17 cellular contexts compared by ENCODE assay signal in genomic region chr10:21808525-21808924, GRCh38.
DNase-seq lines count a peak whose midpoint lies in the region; ATAC-seq, FAIRE-seq and TF ChIP-seq lines count a peak whose summit lies in the region.
"Had no signal": no experiment of that assay in that cellular context is flagged by ENCODE, and none has a peak within 500 bp of the region (broad histone marks: within the 10 kb centered on the region; RNA-seq: fewer than 3 reads in every experiment).

No MANE protein-coding gene starts in this region.

- no peak overlapping the region for H2AK5ac ChIP-seq in mesendoderm (ENCODE audit: low read length)

- H2BK5ac ChIP-seq in mesendoderm (ENCODE audit: low read length) = no peak overlapping the region

- no peak overlapping the region for H4K5ac ChIP-seq in mesendoderm (ENCODE audit: low read length)

- no peak overlapping the region for H2BK120ac ChIP-seq in mesendoderm (ENCODE audit: low read depth, low read length)

- no peaks in the 10 kb centered on the region for H3K79me1 ChIP-seq in mesendoderm (ENCODE audit: low read length)

- H3K79me2 ChIP-seq in mesendoderm (ENCODE audit: control insufficient read depth, insufficient read depth, low read length) = no peaks in the 10 kb centered on the region

- H3K4me2 ChIP-seq in mesendoderm (ENCODE audit: low read length) = no peak overlapping the region

- no peak overlapping the region for H4K8ac ChIP-seq in mesendoderm (ENCODE audit: low read depth, low read length)

- H3K27me3 ChIP-seq in mesendoderm (ENCODE audit: insufficient read depth, low read length, poor library complexity) = no peaks in the 10 kb centered on the region

- ATAC-seq in HG02870 (IDR thresholded peaks at IDR 0.05; ENCODE audit: unreplicated experiment) (no peak), HG03442 (IDR thresholded peaks at IDR 0.05; ENCODE audit: unreplicated experiment) (no peak)

- WGBS in mesendoderm (ENCODE audit: extremely low coverage, insufficient coverage, low lambda C conversion rate) = no CpG with 5 or more reads among the region's 3 CpGs

- no peak for DNase-seq in GM12891 (ENCODE audit: insufficient read length, low spot score)
- DNase-seq in NCI-H1092 treated with DMSO at 0.1 percent for 48 hours (lab: John Stamatoyannopoulos, UW) = peak; percentile 64
- DNase-seq in cerebellar cortex (ENCODE audit: low spot score) = peak; percentile 20
- no peak for DNase-seq in mesendoderm
- no peak for DNase-seq in NCI-H2029 (lab: John Stamatoyannopoulos, UW)
- DNase-seq in activated CD4-positive, alpha-beta T cell treated with anti-CD3 and anti-CD28 coated beads for 4 hours = no peak
- DNase-seq: C1 segment of cervical spinal cord, DMS79 treated with DMSO at 0.1 percent for 48 hours, GM23248, KBM-7, NCI-H187, NCI-H226, NCI-H526 treated with DMSO at 0.1 percent for 48 hours, SHP77 treated with DMSO at 0.1 percent for 48 hours had no signal

- H3K36me3 ChIP-seq in mesendoderm (ENCODE audit: control insufficient read depth, insufficient read depth, low read length) = no peaks in the 10 kb centered on the region

- no peak for TF ChIP-seq POLR2A in GM12891 (IDR thresholded peaks at IDR 0.05; ENCODE audit: low read depth, low read length)

- H3K9ac ChIP-seq in mesendoderm (ENCODE audit: low read length) = no peak overlapping the region
- H3K9ac ChIP-seq: GM23248 had no signal

- no peak overlapping the region for H3K23ac ChIP-seq in mesendoderm (ENCODE audit: low read length)

- H2BK15ac ChIP-seq in mesendoderm (replicated peaks; ENCODE audit: low read depth) = no peak overlapping the region

- FAIRE-seq in GM12891 (lab: Jason Lieb, UNC) = peak; percentile 43
- FAIRE-seq: D721Med had no signal

- peaks cover 6% of the 10 kb centered on the region for H3K4me1 ChIP-seq in mesendoderm (ENCODE audit: control insufficient read depth, low read depth, low read length)

- H3K4ac ChIP-seq in mesendoderm (ENCODE audit: low read depth, low read length) = no peak overlapping the region

- H3K4me3 ChIP-seq in mesendoderm (ENCODE audit: low read length) = no peak overlapping the region
- H3K4me3 ChIP-seq: GM23248 had no signal

- peak overlapping the region; percentile 1 for H3K56ac ChIP-seq in mesendoderm (ENCODE audit: low read length)

- H3K18ac ChIP-seq in mesendoderm (ENCODE audit: low read length) = peak overlapping the region; percentile 22

- H3K27ac ChIP-seq in mesendoderm (ENCODE audit: low read depth, low read length) = no peak overlapping the region
- H3K27ac ChIP-seq: GM23248 had no signal

TF ChIP-seq in GM12891, 5 proteins besides CTCF, POLR2A, EP300 and RAD21:
- TF ChIP-seq POLR2AphosphoS5 (IDR thresholded peaks at IDR 0.05; ENCODE audit: low read depth, low read length) (no peak), TAF1 (IDR thresholded peaks at IDR 0.05; ENCODE audit: low read depth, low read length) (no peak), SPI1 (IDR thresholded peaks at IDR 0.05; ENCODE audit: low read depth, low read length) (no peak), POU2F2 (IDR thresholded peaks at IDR 0.05; ENCODE audit: low read depth, low read length) (no peak), PAX5 (IDR thresholded peaks at IDR 0.05; ENCODE audit: insufficient read depth, low read length, severe bottlenecking) (no peak)

Comparison
In these comparisons a context has a peak if more than half of its experiments do, and no peak if none do; other contexts are left out.
1. DNase-seq: peak in NCI-H1092 treated with DMSO at 0.1 percent for 48 hours (single experiment) and cerebellar cortex (single experiment); none in GM12891 (single experiment), mesendoderm (single experiment), NCI-H2029 (single experiment) and activated CD4-positive, alpha-beta T cell treated with anti-CD3 and anti-CD28 coated beads for 4 hours (0 of 2).